In genomic region chr6:163180874-163181541, GRCh38 we compare ENCODE assay signal across 8 cellular contexts.
DNase-seq lines count a peak whose midpoint lies in the region; ATAC-seq and TF ChIP-seq lines count a peak whose summit lies in the region.

No MANE protein-coding gene starts in this region.

- 40 to 44% (median 42%) methylated on average over 17 of the region's 17 CpGs for WGBS in psoas muscle, 3 donors

- H3K4me1 Mint-ChIP-seq in HFFc6 (ENCODE audit: low read depth): peaks cover 13% of the 10 kb centered on the region; the same call in 1 of the 2 replicates

- intact Hi-C loops in cardiac septum (cut with DNase I): loop anchor here (2.0 to 10.0 kb wide), 6 partner anchors 156 to 1744 kb away; no protein-coding TSS in a partner anchor
- intact Hi-C loops in psoas muscle (cut with DNase I): loop anchor here (2.0 to 10.0 kb wide), 8 partner anchors 154 to 1744 kb away; partner anchors contain the start of gene QKI (in 1 of the 2)

- peak overlapping the region; percentile 54 for H3K4me3 ChIP-seq in psoas muscle

- H3K27ac Mint-ChIP-seq in HFFc6: no peak overlapping the region

- H3K27ac ChIP-seq in VCaP: no peak overlapping the region
- H3K27ac ChIP-seq in psoas muscle: peak overlapping the region; percentile 48

- peaks cover 27% of the 10 kb centered on the region for H3K4me1 ChIP-seq in psoas muscle

- DNase-seq in AG08396 (ENCODE audit: low spot score): peak; percentile 36
- DNase-seq in HFFc6: no peak
- peak; percentile 89 for DNase-seq in cardiac septum (ENCODE audit: low spot score)
- DNase-seq in psoas muscle: peak; percentile 75 to 90
- no peak for DNase-seq in GM19238 (ENCODE audit: insufficient read length, low spot score)
- no peak for DNase-seq in activated effector memory CD4-positive, alpha-beta T cell treated with anti-CD3 and anti-CD28 coated beads, Interleukin-2, amount 50 U/mL, for 16 hours

- no peak overlapping the region; the same call in 1 of the 2 replicates for H3K4me3 Mint-ChIP-seq in HFFc6

- no peaks in the 10 kb centered on the region for H3K36me3 ChIP-seq in psoas muscle (ENCODE audit: insufficient read depth in 1 of 2, low read depth in 1 of 2)

- H3K27me3 Mint-ChIP-seq in HFFc6 (ENCODE audit: insufficient read depth): peaks cover 3% of the 10 kb centered on the region; the same call in 1 of the 2 replicates

- H3K9me3 ChIP-seq in psoas muscle: no peaks in the 10 kb centered on the region

- H3K27me3 ChIP-seq in psoas muscle (ENCODE audit: insufficient read depth in 3 of 3, low read length in 2 of 3): no peaks in the 10 kb centered on the region

- TF ChIP-seq CTCF in HFFc6 (IDR thresholded peaks at IDR 0.05) (peak; percentile 58), VCaP (conservative IDR thresholded peaks at IDR 0.05) (peak; percentile 18; the same call in 1 of the 2 replicates), psoas muscle (IDR thresholded peaks at IDR 0.05) (peak; percentile 89)

- no peaks in the 10 kb centered on the region; the same call in 1 of the 2 replicates for H3K9me3 Mint-ChIP-seq in HFFc6

- peak; percentile 93 to 96 (median 94) for ATAC-seq in psoas muscle
- ATAC-seq in HG03025 (IDR thresholded peaks at IDR 0.05; ENCODE audit: low FRiP score, unreplicated experiment): no peak

- H3K36me3 Mint-ChIP-seq in HFFc6 (ENCODE audit: low read depth): no peaks in the 10 kb centered on the region

Comparison
In these comparisons a context has a peak if more than half of its experiments do, and no peak if none do; other contexts are left out.
1. DNase-seq: peak in AG08396 (single experiment), cardiac septum (single experiment) and psoas muscle (2 of 2); none in HFFc6 (single experiment), GM19238 (single experiment) and activated effector memory CD4-positive, alpha-beta T cell treated with anti-CD3 and anti-CD28 coated beads, Interleukin-2, amount 50 U/mL, for 16 hours (single experiment).
2. CTCF ChIP-seq: peak in every context shown above with its lines; median percentile 89 in psoas muscle; 58 in HFFc6; 18 in VCaP.